In genomic region chr11:129786112-129786416, GRCh38 we compare ENCODE assay signal across 4 cellular contexts. TPM values are rescaled to one million over a fixed set of nuclear protein-coding genes. Genes with fewer than 3 reads are reported as not detected.
"Had no signal": no experiment of that assay in that cellular context is flagged by ENCODE, and none has a peak within 500 bp of the region (broad histone marks: within the 10 kb centered on the region; RNA-seq: fewer than 3 reads in every experiment).

No MANE protein-coding gene starts in this region.

RNA-seq across cellular contexts. Expression of gene TMEM45B, which starts 29.6 kb away (rescaled TPM):
- total RNA-seq: M059J, OCI-LY7, Right ventricle myocardium superior, SJSA1 had no signal
